Comparison of ENCODE assay signal across 1 cellular context in genomic region chr1:26408604-26409003, GRCh38.
TF ChIP-seq lines count a peak whose summit lies in the region.

No MANE protein-coding gene starts in this region.

TF ChIP-seq in HEK293, 187 proteins besides CTCF, POLR2A, EP300 and RAD21 (continued from another document):
- TF ChIP-seq ZNF169 (tag by site-specific recombination; IDR thresholded peaks at IDR 0.05) (no peak), ZNF654 (tag by site-specific recombination; IDR thresholded peaks at IDR 0.05; ENCODE audit: low read depth) (no peak), YY1 (tag by site-specific recombination; IDR thresholded peaks at IDR 0.05) (no peak)
TF ChIP-seq in HEK293: peak in this region for 12.
